Comparison of ENCODE assay signal across 13 cellular contexts in the genomic region with DNA sequence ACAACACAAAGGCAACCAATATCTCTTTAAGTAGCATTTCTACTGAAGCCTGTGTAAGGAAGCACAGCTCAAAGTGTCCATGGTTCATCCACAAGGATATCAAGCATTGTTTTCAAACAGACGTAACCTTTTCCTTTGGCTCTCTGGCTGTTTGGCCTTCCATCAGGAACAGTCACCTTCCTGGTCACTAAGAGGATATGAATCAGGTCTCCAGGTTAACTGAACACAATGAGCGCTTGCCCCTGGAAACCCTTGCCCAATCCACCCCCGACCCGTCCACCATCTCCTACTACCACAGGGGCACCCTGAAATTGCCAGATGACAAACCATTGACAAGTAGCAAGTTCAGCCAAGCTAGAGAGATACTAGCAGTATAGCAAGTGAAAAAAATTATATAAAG.
"Had no signal": no experiment of that assay in that cellular context is flagged by ENCODE, and none has a peak within 500 bp of the region (broad histone marks: within the 10 kb centered on the region; RNA-seq: fewer than 3 reads in every experiment).

No MANE protein-coding gene starts in this region.

- H3K9ac ChIP-seq: neural progenitor cell had no signal

- H3K9me3 Mint-ChIP-seq: activated CD4-positive, alpha-beta memory T cell treated with anti-CD3 and anti-CD28 coated beads for 36 hours; activated T-cell treated with anti-CD3 and anti-CD28 coated beads, Interleukin-2, amount 50 U/mL, for 4 hours; mesothelial cell of epicardium; neural progenitor cell; T-helper 2 cell treated with Interferon-gamma antibody and Interleukin-4, amounts not matched to agents 5 μg/mL and 100 μg/mL, for 36 hours had no signal

- H3K36me3 ChIP-seq: neural progenitor cell, ovary, stomach, thoracic aorta had no signal

- H3K4me3 ChIP-seq: neural progenitor cell, ovary, stomach, thoracic aorta had no signal

- DNase-seq: activated CD4-positive, alpha-beta memory T cell treated with anti-CD3 and anti-CD28 coated beads for 36 hours; activated effector memory CD4-positive, alpha-beta T cell treated with anti-CD3 and anti-CD28 coated beads, Interleukin-2, amount 50 U/mL, for 16 hours; activated T-cell treated with anti-CD3 and anti-CD28 coated beads, Interleukin-2, amount 50 U/mL, for 4 hours; amygdala; left colon; ovary; SIG-M5; stomach had no signal

- H3K4me3 Mint-ChIP-seq: activated CD4-positive, alpha-beta memory T cell treated with anti-CD3 and anti-CD28 coated beads for 36 hours; activated naive CD8-positive, alpha-beta T cell; activated T-cell treated with anti-CD3 and anti-CD28 coated beads, Interleukin-2, amount 50 U/mL, for 4 hours; mesothelial cell of epicardium; neural progenitor cell; T-helper 2 cell treated with Interferon-gamma antibody and Interleukin-4, amounts not matched to agents 5 μg/mL and 100 μg/mL, for 36 hours had no signal

- H3K36me3 Mint-ChIP-seq: activated CD4-positive, alpha-beta memory T cell treated with anti-CD3 and anti-CD28 coated beads for 36 hours; activated naive CD8-positive, alpha-beta T cell; mesothelial cell of epicardium; neural progenitor cell had no signal

- H3K27ac Mint-ChIP-seq: activated CD4-positive, alpha-beta memory T cell treated with anti-CD3 and anti-CD28 coated beads for 36 hours; activated naive CD8-positive, alpha-beta T cell; neural progenitor cell; T-helper 2 cell treated with Interferon-gamma antibody and Interleukin-4, amounts not matched to agents 5 μg/mL and 100 μg/mL, for 36 hours had no signal

- H3K9me3 ChIP-seq: ovary, stomach, thoracic aorta had no signal

- H3K27ac ChIP-seq: neural progenitor cell, ovary, stomach, thoracic aorta had no signal
